In the genomic region with DNA sequence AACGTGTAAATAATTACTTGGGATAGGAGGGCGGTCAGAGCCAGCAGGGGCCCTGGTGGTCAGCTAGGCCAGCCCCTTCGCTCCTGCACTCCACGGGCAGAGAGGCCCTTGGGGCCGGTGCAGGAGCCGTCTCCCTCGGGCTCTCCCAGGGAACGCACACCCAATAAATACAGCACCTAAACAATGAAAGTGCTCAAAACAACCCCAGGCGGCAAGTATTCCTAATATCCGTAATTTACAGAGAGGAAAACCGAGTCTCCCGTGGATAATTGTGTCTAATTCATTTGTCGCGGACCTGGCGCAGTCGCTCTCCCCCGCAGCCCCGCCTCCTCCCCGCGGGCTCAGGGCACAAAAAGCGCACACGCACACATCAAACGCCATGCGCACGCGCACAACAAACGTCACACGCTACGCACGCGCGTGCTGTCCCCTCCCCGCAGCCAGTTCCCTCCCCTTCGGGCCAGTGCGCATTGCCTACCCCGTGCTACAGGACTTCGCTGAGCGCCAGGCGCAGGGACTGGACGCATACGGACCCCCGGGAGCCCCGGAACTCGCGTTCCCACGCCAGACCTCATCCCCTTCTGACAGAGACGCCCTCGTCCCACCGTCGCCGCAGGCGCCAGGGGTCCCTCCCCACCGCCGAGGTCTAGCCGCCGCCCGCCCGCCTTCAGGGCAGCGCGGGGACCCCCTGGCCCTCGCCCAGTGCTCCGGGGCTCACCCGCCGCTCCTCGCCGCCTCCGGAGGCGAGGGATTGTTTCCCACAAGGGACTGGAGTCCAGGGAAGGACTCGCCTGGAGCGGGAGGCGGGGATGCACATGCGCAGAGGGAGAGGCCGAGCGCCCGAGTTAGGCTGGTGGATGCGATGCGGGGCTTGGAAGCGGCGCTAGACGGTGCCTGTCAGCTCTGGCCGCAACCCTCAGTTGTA, we compare ENCODE assay signal across 8 cellular contexts. TPM values are rescaled to one million over a fixed set of nuclear protein-coding genes. Genes with fewer than 3 reads are reported as not detected.
DNase-seq lines count a peak whose midpoint lies in the region; ATAC-seq, FAIRE-seq and TF ChIP-seq lines count a peak whose summit lies in the region.

TSS of gene ZNF248 (minus strand) at position 324 of the 925 bp plus-strand sequence. CDS start 1,300 bp downstream, outside the sequence.

- peak; percentile 82 for FAIRE-seq in endometrium (lab: Jason Lieb, UNC)

- peaks cover 9% of the 10 kb centered on the region for H3K4me1 Mint-ChIP-seq in Calu3 (ENCODE audit: low read depth, unreplicated experiment)

- no peak for TF ChIP-seq CTCF in Calu3 (IDR thresholded peaks at IDR 0.05; ENCODE audit: unreplicated experiment)

- no peak within 1 kb of the TSS for H3K27ac ChIP-seq in HUES48 (ENCODE audit: low read depth, low read length)

- H3K9ac ChIP-seq in HUES48 (ENCODE audit: low read depth, low read length) (no peak within 1 kb of the TSS), NT2/D1 (ENCODE audit: insufficient read length, low read depth) (peak within 1 kb of the TSS; percentile 85)

- H3K4me1 ChIP-seq in HUES48 (ENCODE audit: control insufficient read depth, insufficient read depth, low read length) (no peaks in the 10 kb centered on the region), NT2/D1 (ENCODE audit: insufficient read depth, insufficient read length) (no peaks in the 10 kb centered on the region), mononuclear cell (ENCODE audit: insufficient read depth, low read length) (peaks cover 12% of the 10 kb centered on the region)

- peaks cover 36% of the 10 kb centered on the region for H3K36me3 Mint-ChIP-seq in Calu3 (ENCODE audit: insufficient read depth, unreplicated experiment)

- DNase-seq in Calu3: peak; percentile 93
- peak; percentile 76 for DNase-seq in NT2/D1 (ENCODE audit: low read depth, low spot score)
- peak; percentile 94 for DNase-seq in activated CD8-positive, alpha-beta memory T cell treated with anti-CD3 and anti-CD28 coated beads, Interleukin-2, amount 50 U/mL, for 4 hours
- peak; percentile 88 for DNase-seq in stimulated activated CD8-positive, alpha-beta memory T cell treated with anti-CD3 and anti-CD28 coated beads, Interleukin-4, amount 100 ng/mL, for 4 hours (ENCODE audit: low read depth in 2 of 2, low spot score in 1 of 2)

- H3K27me3 ChIP-seq in HUES48 (ENCODE audit: control insufficient read depth, insufficient read depth, low read length): no peaks in the 10 kb centered on the region
- no peaks in the 10 kb centered on the region for H3K27me3 ChIP-seq in NT2/D1 (ENCODE audit: insufficient read depth, insufficient read length)
- no peaks in the 10 kb centered on the region for H3K27me3 ChIP-seq in mononuclear cell (ENCODE audit: insufficient read depth, low read length)

- BruUV-seq in Calu3 (replicated peaks; lab: Mats Ljungman, UMichigan): TSS peak; percentile 87

- intact Hi-C loops in Calu3 (cut with micrococcal nuclease; ENCODE audit: unreplicated experiment): loop anchor here (5.0 kb wide), 1 partner anchor 120 kb away; the partner anchor contains the start of gene ZNF25

- H3K36me3 ChIP-seq in HUES48 (ENCODE audit: control insufficient read depth, insufficient read depth, low read length) (no peaks in the 10 kb centered on the region), NT2/D1 (ENCODE audit: insufficient read depth, insufficient read length, low read length) (no peaks in the 10 kb centered on the region)

- H3K27ac Mint-ChIP-seq in Calu3 (ENCODE audit: unreplicated experiment): peak within 1 kb of the TSS; percentile 92

- peaks cover 2% of the 10 kb centered on the region for H3K9me3 Mint-ChIP-seq in Calu3 (ENCODE audit: low read depth, unreplicated experiment)

- H3K4me3 ChIP-seq in HUES48 (ENCODE audit: low read depth, low read length) (peak within 1 kb of the TSS; percentile 60), NT2/D1 (ENCODE audit: insufficient read length, low read depth) (peak within 1 kb of the TSS; percentile 69), mononuclear cell (ENCODE audit: low read length) (peak within 1 kb of the TSS; percentile 88)

- H3K4me3 Mint-ChIP-seq in Calu3 (ENCODE audit: low read depth, unreplicated experiment): peak within 1 kb of the TSS; percentile 98

- H3K9me3 ChIP-seq in HUES48 (ENCODE audit: control insufficient read depth, insufficient read depth, low read length) (peaks cover 88% of the 10 kb centered on the region), NT2/D1 (ENCODE audit: insufficient read depth, low read length) (peaks cover 8% of the 10 kb centered on the region; the same call in 1 of the 2 replicates), mononuclear cell (ENCODE audit: low read depth, low read length) (no peaks in the 10 kb centered on the region)

- H3K27me3 Mint-ChIP-seq in Calu3 (ENCODE audit: unreplicated experiment): no peaks in the 10 kb centered on the region

- CTCF ChIA-PET in Calu3 (lab: Charles Lee): no interaction called here

- peak; percentile 94 for ATAC-seq in GM21423 (IDR thresholded peaks at IDR 0.05; ENCODE audit: unreplicated experiment)

RNA-seq across cellular contexts. Expression of gene ZNF248, which starts in this region (rescaled TPM):
- total RNA-seq in Calu3 (2022) (8.9 and 10.8 TPM in 2 replicates), mononuclear cell (2.9 TPM)
